9 cellular contexts compared by ENCODE assay signal in genomic region chr6:28634406-28634757, GRCh38.
DNase-seq lines count a peak whose midpoint lies in the region; TF ChIP-seq lines count a peak whose summit lies in the region.
"Had no signal": no experiment of that assay in that cellular context is flagged by ENCODE, and none has a peak within 500 bp of the region (broad histone marks: within the 10 kb centered on the region; RNA-seq: fewer than 3 reads in every experiment).

No MANE protein-coding gene starts in this region.

- no peaks in the 10 kb centered on the region for H3K27me3 Mint-ChIP-seq in glutamatergic neuron (ENCODE audit: unreplicated experiment)

- no peaks in the 10 kb centered on the region for H3K36me3 ChIP-seq in H7 (replicated peaks; ENCODE audit: control insufficient read depth, insufficient read depth, low read length)

- H3K27ac ChIP-seq in VCaP = peak overlapping the region; percentile 84

- TF ChIP-seq CTCF in VCaP (conservative IDR thresholded peaks at IDR 0.05) (no peak), glutamatergic neuron (IDR thresholded peaks at IDR 0.05; ENCODE audit: partially characterized antibody, unreplicated experiment) (no peak), retinal pigment epithelial cell (conservative IDR thresholded peaks at IDR 0.05; ENCODE audit: low read depth, low read length) (no peak)

- peak overlapping the region; percentile 91 for H3K4me3 Mint-ChIP-seq in glutamatergic neuron (ENCODE audit: unreplicated experiment)

- peak overlapping the region; percentile 66 for H3K4me3 ChIP-seq in H7 (ENCODE audit: insufficient read depth, low read depth, low read length)
- peak overlapping the region; percentile 67 for H3K4me3 ChIP-seq in retinal pigment epithelial cell (ENCODE audit: low read length)

- H3K9me3 Mint-ChIP-seq in glutamatergic neuron (ENCODE audit: unreplicated experiment) = peaks cover 6% of the 10 kb centered on the region

- peak overlapping the region; percentile 91 for H3K27ac Mint-ChIP-seq in glutamatergic neuron (ENCODE audit: unreplicated experiment)

- peaks cover 7% of the 10 kb centered on the region for H3K36me3 Mint-ChIP-seq in glutamatergic neuron (ENCODE audit: unreplicated experiment)

- H3K4me1 Mint-ChIP-seq in glutamatergic neuron (ENCODE audit: low read depth, unreplicated experiment) = peaks cover 22% of the 10 kb centered on the region

- H3K27me3 ChIP-seq in H7 (ENCODE audit: control insufficient read depth, insufficient read depth, low read length) = peaks cover 43% of the 10 kb centered on the region

- DNase-seq in H7 (peak; percentile 15), glutamatergic neuron (no peak), retinal pigment epithelial cell (ENCODE audit: low read depth) (no peak), AG08396 (ENCODE audit: low spot score) (no peak), NCI-H345 (lab: John Stamatoyannopoulos, UW) (no peak), D341Med (ENCODE audit: low spot score) (no peak)
- no peak for DNase-seq in effector CD4-positive, alpha-beta T cell
- DNase-seq: NCI-H1436 treated with DMSO at 0.1 percent for 48 hours had no signal
